11 cellular contexts compared by ENCODE assay signal in the genomic region with DNA sequence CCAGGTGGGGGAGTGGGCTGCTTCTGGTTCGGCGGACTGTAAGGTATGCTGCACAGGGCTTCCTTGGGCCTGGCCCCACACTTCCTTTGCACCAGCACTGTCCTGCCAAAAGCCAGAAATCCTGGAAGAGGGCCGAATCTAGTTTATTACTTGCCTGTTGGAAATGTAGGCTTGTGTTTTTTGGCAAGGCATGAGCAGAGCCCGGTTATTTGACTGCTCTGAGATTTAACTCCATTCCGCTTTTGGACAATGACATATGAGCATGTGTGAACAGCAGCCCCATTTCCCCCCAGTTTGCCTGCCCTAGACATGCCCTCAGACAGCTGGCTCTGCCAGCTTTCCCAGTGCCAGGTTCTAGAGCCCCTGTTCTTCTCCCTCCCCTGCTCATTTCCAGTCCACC.
DNase-seq lines count a peak whose midpoint lies in the region; ATAC-seq and TF ChIP-seq lines count a peak whose summit lies in the region.
"Had no signal": no experiment of that assay in that cellular context is flagged by ENCODE, and none has a peak within 500 bp of the region (broad histone marks: within the 10 kb centered on the region; RNA-seq: fewer than 3 reads in every experiment).

No MANE protein-coding gene starts in this region.

- H3K36me3 Mint-ChIP-seq in activated naive CD4-positive, alpha-beta T cell treated with anti-CD3 and anti-CD28 coated beads, Interleukin-2, amount 50 U/mL, for 24 hours, result peaks cover 5% of the 10 kb centered on the region
- H3K36me3 Mint-ChIP-seq in naive thymus-derived CD4-positive, alpha-beta T cell, result peaks cover 0 to 22% (median 11%) of the 10 kb centered on the region in 5 donors

- no peak overlapping the region for H3K9ac ChIP-seq in GM23248

- no peak overlapping the region for H3K4me3 ChIP-seq in naive thymus-derived CD4-positive, alpha-beta T cell (ENCODE audit: low read length)
- no peak overlapping the region for H3K4me3 ChIP-seq in upper lobe of right lung
- no peak overlapping the region for H3K4me3 ChIP-seq in GM23248

- no peaks in the 10 kb centered on the region for H3K36me3 ChIP-seq in naive thymus-derived CD4-positive, alpha-beta T cell (ENCODE audit: control insufficient read depth in 2 of 3, insufficient read depth in 3 of 3, low read length in 3 of 3)
- H3K36me3 ChIP-seq in upper lobe of right lung (no peaks in the 10 kb centered on the region), GM23248 (ENCODE audit: low read depth) (no peaks in the 10 kb centered on the region)

- H3K27ac Mint-ChIP-seq in activated naive CD4-positive, alpha-beta T cell treated with anti-CD3 and anti-CD28 coated beads, Interleukin-2, amount 50 U/mL, for 24 hours, result peak overlapping the region; percentile 48
- peak overlapping the region; percentile 4 to 99 (median 97) for H3K27ac Mint-ChIP-seq in naive thymus-derived CD4-positive, alpha-beta T cell

- H3K27ac ChIP-seq in naive thymus-derived CD4-positive, alpha-beta T cell (ENCODE audit: low read depth, low read length), result peak overlapping the region; percentile 61
- peak overlapping the region; percentile 51 for H3K27ac ChIP-seq in upper lobe of right lung
- no peak overlapping the region for H3K27ac ChIP-seq in GM23248

- peaks cover 18% of the 10 kb centered on the region; the same call in 1 of the 2 replicates for H3F3A ChIP-seq in GM23248 (ENCODE audit: insufficient read depth)

- 60 to 65% methylated on average over 5 of the region's 5 CpGs for WGBS in GM23248 (ENCODE audit: low coverage in 1 of 2, low lambda C conversion rate in 2 of 2, missing lambda C conversion rate in 2 of 2), 2 experiments

- in situ Hi-C loops in GM23248 (cut with MboI), result no loop called here

- peaks cover 52 to 54% of the 10 kb centered on the region in 2 donors for H3K4me1 ChIP-seq in naive thymus-derived CD4-positive, alpha-beta T cell (ENCODE audit: control insufficient read depth in 2 of 2, insufficient read depth in 2 of 2, low read length in 2 of 2)
- H3K4me1 ChIP-seq in upper lobe of right lung, result peaks cover 38% of the 10 kb centered on the region
- H3K4me1 ChIP-seq in GM23248 (ENCODE audit: insufficient read depth), result peaks cover 13% of the 10 kb centered on the region

- no peaks in the 10 kb centered on the region for H3K9me2 ChIP-seq in GM23248 (ENCODE audit: insufficient read depth)

- no peaks in the 10 kb centered on the region for H3K27me3 ChIP-seq in naive thymus-derived CD4-positive, alpha-beta T cell (ENCODE audit: control insufficient read depth in 2 of 2, insufficient read depth in 2 of 2, low read length in 2 of 2)
- H3K27me3 ChIP-seq in upper lobe of right lung, result no peaks in the 10 kb centered on the region
- H3K27me3 ChIP-seq in GM23248 (replicated peaks; ENCODE audit: insufficient read depth), result no peaks in the 10 kb centered on the region

- no peak for DNase-seq in activated naive CD4-positive, alpha-beta T cell treated with Interleukin-2 at 50 U/mL for 16 hours
- DNase-seq in dermis microvascular lymphatic vessel endothelial cell (ENCODE audit: low read depth in 2 of 2) (peak; percentile 83), upper lobe of right lung (no peak), GM23248 (no peak), NCI-H2171 treated with DMSO at 0.1 percent for 48 hours (lab: John Stamatoyannopoulos, UW) (no peak)
- no peak for DNase-seq in naive thymus-derived CD4-positive, alpha-beta T cell
- DNase-seq: effector CD8-positive, alpha-beta T cell; islet precursor cell had no signal

- no peak for TF ChIP-seq CTCF in upper lobe of right lung (IDR thresholded peaks at IDR 0.05)

- H3K4me2 ChIP-seq in GM23248 (ENCODE audit: unreplicated experiment), result no peak overlapping the region

- H3K4me1 Mint-ChIP-seq in activated naive CD4-positive, alpha-beta T cell treated with anti-CD3 and anti-CD28 coated beads, Interleukin-2, amount 50 U/mL, for 24 hours, result peaks cover 58% of the 10 kb centered on the region
- H3K4me1 Mint-ChIP-seq in naive thymus-derived CD4-positive, alpha-beta T cell, result peaks cover 39 to 70% (median 66%) of the 10 kb centered on the region in 7 donors

- ATAC-seq in naive thymus-derived CD4-positive, alpha-beta T cell, result no peak
- no peak for ATAC-seq in upper lobe of right lung
- no peak for ATAC-seq in HG03280 (IDR thresholded peaks at IDR 0.05; ENCODE audit: unreplicated experiment)
- ATAC-seq: Panc1 had no signal

- no peaks in the 10 kb centered on the region for H3K79me2 ChIP-seq in GM23248 (ENCODE audit: insufficient read depth)

- H3K9me3 ChIP-seq in naive thymus-derived CD4-positive, alpha-beta T cell (ENCODE audit: control insufficient read depth in 2 of 3, low read length in 3 of 3), result no peaks in the 10 kb centered on the region
- H3K9me3 ChIP-seq in upper lobe of right lung (no peaks in the 10 kb centered on the region), GM23248 (ENCODE audit: low read depth) (no peaks in the 10 kb centered on the region)

- no peaks in the 10 kb centered on the region for H3K27me3 Mint-ChIP-seq in activated naive CD4-positive, alpha-beta T cell treated with anti-CD3 and anti-CD28 coated beads, Interleukin-2, amount 50 U/mL, for 24 hours
- no peaks in the 10 kb centered on the region for H3K27me3 Mint-ChIP-seq in naive thymus-derived CD4-positive, alpha-beta T cell

- H4K20me1 ChIP-seq in GM23248 (ENCODE audit: insufficient read depth), result no peaks in the 10 kb centered on the region

- no peaks in the 10 kb centered on the region for H3K9me3 Mint-ChIP-seq in activated naive CD4-positive, alpha-beta T cell treated with anti-CD3 and anti-CD28 coated beads, Interleukin-2, amount 50 U/mL, for 24 hours
- H3K9me3 Mint-ChIP-seq in naive thymus-derived CD4-positive, alpha-beta T cell, result peaks cover 0 to 2% (median 0%) of the 10 kb centered on the region in 11 donors

- intact Hi-C loops in naive thymus-derived CD4-positive, alpha-beta T cell (cut with micrococcal nuclease), result loop anchor here (2.0 to 5.0 kb wide), 3 partner anchors 36 to 63 kb away; no protein-coding TSS in a partner anchor
- intact Hi-C loops in upper lobe of right lung (cut with DNase I), result no loop called here

- H2AFZ ChIP-seq in GM23248, result no peak overlapping the region

- no peak overlapping the region for H3K4me3 Mint-ChIP-seq in activated naive CD4-positive, alpha-beta T cell treated with anti-CD3 and anti-CD28 coated beads, Interleukin-2, amount 50 U/mL, for 24 hours
- H3K4me3 Mint-ChIP-seq in naive thymus-derived CD4-positive, alpha-beta T cell, result peak overlapping the region in 2 of 10 donors; percentile 2 to 77

- POLR2A ChIA-PET in naive thymus-derived CD4-positive, alpha-beta T cell (lab: Charles Lee), result interaction anchor here (0.6 to 4.7 kb wide), 4 partner anchors 12 to 117 kb away, joined by 3 to 24 read pairs (median 8); no protein-coding TSS in a partner anchor

- CTCF ChIA-PET in naive thymus-derived CD4-positive, alpha-beta T cell (lab: Charles Lee), result no interaction called here

Comparison
In these comparisons a context has a peak if more than half of its experiments do, and no peak if none do; other contexts are left out.
1. DNase-seq: peak in dermis microvascular lymphatic vessel endothelial cell (2 of 2); none in activated naive CD4-positive, alpha-beta T cell treated with Interleukin-2 at 50 U/mL for 16 hours (single experiment), naive thymus-derived CD4-positive, alpha-beta T cell (0 of 9), upper lobe of right lung (single experiment), GM23248 (single experiment) and NCI-H2171 treated with DMSO at 0.1 percent for 48 hours (single experiment).